In the genomic region with DNA sequence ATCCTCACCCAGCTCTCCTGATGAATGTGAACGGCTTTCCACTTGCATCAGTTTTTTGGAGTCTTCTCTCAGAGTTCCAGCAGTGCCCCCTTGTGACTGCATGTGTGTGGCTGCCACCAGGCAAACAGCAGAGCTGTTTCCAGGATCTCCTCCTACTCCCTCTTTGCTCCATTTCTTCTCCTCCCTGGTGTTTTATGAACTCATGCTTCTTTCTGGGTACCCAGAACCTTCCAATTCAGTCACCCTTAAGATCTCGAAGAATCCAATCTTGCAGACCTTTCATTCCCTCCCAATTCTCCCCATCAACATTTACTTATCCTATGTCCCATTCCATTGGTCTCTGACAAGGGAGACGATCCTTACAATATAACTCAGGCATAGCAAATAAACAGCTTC, we compare ENCODE assay signal across 8 cellular contexts. TPM values are rescaled to one million over a fixed set of nuclear protein-coding genes. Genes with fewer than 3 reads are reported as not detected.
A peak's percentile ranks its signal among the peaks of the same experiment; 100 is the strongest.
DNase-seq lines count a peak whose midpoint lies in the region; ATAC-seq and TF ChIP-seq lines count a peak whose summit lies in the region.

No MANE protein-coding gene starts in this region.

- intact Hi-C loops in ovary (cut with DNase I): loop anchor here in 3 of 4 donors (10.0 kb wide), 2 partner anchors 141 to 151 kb away; no protein-coding TSS in a partner anchor

- no peak for TF ChIP-seq EP300 in ovary (IDR thresholded peaks at IDR 0.05)

- H3K27me3 ChIP-seq in ovary: no peaks in the 10 kb centered on the region

- H3K36me3 Mint-ChIP-seq in activated T-cell treated with anti-CD3 and anti-CD28 coated beads, Interleukin-2, amount 50 U/mL, for 24 hours (ENCODE audit: low read depth): no peaks in the 10 kb centered on the region

- peak; percentile 61 for TF ChIP-seq CTCF in GM12874 (IDR thresholded peaks at IDR 0.05; ENCODE audit: insufficient read depth, low read depth, low read length)
- TF ChIP-seq CTCF in foreskin fibroblast (IDR thresholded peaks at IDR 0.05; ENCODE audit: low read depth, low read length): peak; percentile 73
- no peak for TF ChIP-seq CTCF in ovary (IDR thresholded peaks at IDR 0.05)

- H3K27me3 Mint-ChIP-seq in activated T-cell treated with anti-CD3 and anti-CD28 coated beads, Interleukin-2, amount 50 U/mL, for 24 hours: peaks cover 66% of the 10 kb centered on the region

- H3K4me3 ChIP-seq in foreskin fibroblast (ENCODE audit: low read depth in 1 of 2, low read length in 2 of 2) (no peak overlapping the region), ovary (no peak overlapping the region)

- DNase-seq in AG08396 (ENCODE audit: low spot score) (peak; percentile 45), NCI-H2227 (lab: John Stamatoyannopoulos, UW; ENCODE audit: unreplicated experiment) (peak; percentile 77), foreskin fibroblast (peak; percentile 47 to 80), ovary (peak; percentile 37 to 57 (median 43)), NCI-H226 (no peak)
- peak; percentile 40 for DNase-seq in activated T-cell treated with anti-CD3 and anti-CD28 coated beads, Interleukin-2, amount 50 U/mL, for 24 hours

- no peaks in the 10 kb centered on the region for H3K9me3 Mint-ChIP-seq in activated T-cell treated with anti-CD3 and anti-CD28 coated beads, Interleukin-2, amount 50 U/mL, for 24 hours

- no peaks in the 10 kb centered on the region for H3K9me3 ChIP-seq in ovary

- H3K4me3 Mint-ChIP-seq in activated T-cell treated with anti-CD3 and anti-CD28 coated beads, Interleukin-2, amount 50 U/mL, for 24 hours: no peak overlapping the region

- peaks cover 11% of the 10 kb centered on the region for H3K4me1 Mint-ChIP-seq in activated T-cell treated with anti-CD3 and anti-CD28 coated beads, Interleukin-2, amount 50 U/mL, for 24 hours (ENCODE audit: low read depth)

- TF ChIP-seq POLR2A in ovary (IDR thresholded peaks at IDR 0.05): no peak

- H3K36me3 ChIP-seq in ovary: no peaks in the 10 kb centered on the region

- H3K27ac ChIP-seq in ovary: no peak overlapping the region

- H3K27ac Mint-ChIP-seq in activated T-cell treated with anti-CD3 and anti-CD28 coated beads, Interleukin-2, amount 50 U/mL, for 24 hours: no peak overlapping the region

- WGBS in ovary, 3 donors: 32 to 40% (median 35%) methylated on average over 3 of the region's 3 CpGs

- ATAC-seq in GM21717 (IDR thresholded peaks at IDR 0.05; ENCODE audit: unreplicated experiment): no peak

- no peaks in the 10 kb centered on the region for H3K4me1 ChIP-seq in ovary (ENCODE audit: insufficient read depth)

RNA-seq across cellular contexts. Expression of a gene that starts 6.8 kb away (rescaled TPM):
- total RNA-seq in ovary: 1 to 10 TPM; 3.1 to 9.2 (median 4.8) TPM
- polyA plus RNA-seq in ovary: 1 to 10 TPM; 2.6 to 3.9 TPM

RNA-seq across cellular contexts. Expression of a gene that starts 42.8 kb away (rescaled TPM):
- 10 to 100 TPM; 22.3 to 37.2 (median 26.2) TPM for total RNA-seq in ovary
- polyA plus RNA-seq in ovary: 10 to 100 TPM; 29.2 to 46.3 TPM

Comparison
In these comparisons a context has a peak if more than half of its experiments do, and no peak if none do; other contexts are left out.
1. CTCF ChIP-seq: peak in GM12874 (single experiment) and foreskin fibroblast (single experiment); none in ovary (0 of 3).